ENCODE assay signal across 14 cellular contexts in genomic region chr18:22816266-22817176, GRCh38.
DNase-seq lines count a peak whose midpoint lies in the region; ATAC-seq and TF ChIP-seq lines count a peak whose summit lies in the region.
"Had no signal": no experiment of that assay in that cellular context is flagged by ENCODE, and none has a peak within 500 bp of the region (broad histone marks: within the 10 kb centered on the region; RNA-seq: fewer than 3 reads in every experiment).

No MANE protein-coding gene starts in this region.

- no peaks in the 10 kb centered on the region for H3K79me2 ChIP-seq in HCT116 (ENCODE audit: insufficient read depth, low read length)

- H3K36me3 Mint-ChIP-seq in activated naive CD8-positive, alpha-beta T cell treated with anti-CD3 and anti-CD28 coated beads, Interleukin-2, amount 50 U/mL, for 24 hours (ENCODE audit: low read depth), result no peaks in the 10 kb centered on the region

- TF ChIP-seq CTCF in HCT116 (IDR thresholded peaks at IDR 0.05 in 2 of 3, conservative IDR thresholded peaks at IDR 0.05 in 1 of 3; ENCODE audit: borderline replicate concordance in 1 of 3, insufficient read depth in 1 of 3, low read depth in 2 of 3, low read length in 2 of 3) (no peak), GM13977 (IDR thresholded peaks at IDR 0.05; ENCODE audit: extremely low read depth, insufficient read depth, missing control alignments) (no peak)

- DNase-seq in HCT116 (ENCODE audit: low read depth, low spot score), result no peak
- peak; percentile 55 for DNase-seq in NCI-H146 (lab: John Stamatoyannopoulos, UW)
- peak; percentile 62 to 75 for DNase-seq in SHP77 (lab: John Stamatoyannopoulos, UW)
- DNase-seq in mesenchymal stem cell, result no peak
- no peak for DNase-seq in stimulated activated CD4-positive, alpha-beta T cell treated with anti-CD3 and anti-CD28 coated beads, Interleukin-4, amount 100 ng/mL, for 24 hours
- DNase-seq in superior temporal gyrus (ENCODE audit: extremely low spot score), result no peak
- no peak for DNase-seq in GM13977 (ENCODE audit: low spot score)
- no peak for DNase-seq in activated naive CD8-positive, alpha-beta T cell treated with anti-CD3 and anti-CD28 coated beads, Interleukin-2, amount 50 U/mL, for 24 hours
- DNase-seq: activated CD4-positive, alpha-beta T cell treated with anti-CD3 and anti-CD28 coated beads, Interleukin-2, amount 10 ng/mL, durations not matched to agents 24 days and 14 days; activated T-cell treated with anti-CD3 and anti-CD28 coated beads, Interleukin-2, amount 50 U/mL, for 4 hours; T1000; testis had no signal

- no peak overlapping the region for H3K4me3 ChIP-seq in HCT116 (replicated peaks in 1 of 2; ENCODE audit: low read depth in 1 of 2, low read length in 2 of 2)
- H3K4me3 ChIP-seq in mesenchymal stem cell (ENCODE audit: insufficient read depth in 1 of 2, low read depth in 1 of 2, low read length in 2 of 2), result no peak overlapping the region
- H3K4me3 ChIP-seq: testis had no signal

- H2BK15ac ChIP-seq in mesenchymal stem cell (ENCODE audit: low read depth, poor library complexity, severe bottlenecking), result no peak overlapping the region

- POLR2A ChIA-PET in HCT116 (lab: Charles Lee), result interaction anchor here (1.4 kb wide), 1 partner anchor 161 kb away, joined by 3 read pairs; no protein-coding TSS in a partner anchor

- H2AK5ac ChIP-seq in mesenchymal stem cell (ENCODE audit: low read length, severe bottlenecking), result peak overlapping the region; percentile 63

- H3K4me3 Mint-ChIP-seq in activated naive CD8-positive, alpha-beta T cell treated with anti-CD3 and anti-CD28 coated beads, Interleukin-2, amount 50 U/mL, for 24 hours, result no peak overlapping the region
- H3K4me3 Mint-ChIP-seq: activated CD4-positive, alpha-beta T cell treated with anti-CD3 and anti-CD28 coated beads, Interleukin-2, amount 10 ng/mL, durations not matched to agents 24 days and 14 days; activated T-cell treated with anti-CD3 and anti-CD28 coated beads, Interleukin-2, amount 50 U/mL, for 4 hours; central memory CD8-positive, alpha-beta T cell had no signal

- no peak overlapping the region for H3K4ac ChIP-seq in mesenchymal stem cell (ENCODE audit: low read depth in 1 of 2, low read length in 2 of 2)

- H2BK120ac ChIP-seq in mesenchymal stem cell (ENCODE audit: low read depth, low read length), result peak overlapping the region; percentile 19

- H3K9me3 Mint-ChIP-seq in activated naive CD8-positive, alpha-beta T cell treated with anti-CD3 and anti-CD28 coated beads, Interleukin-2, amount 50 U/mL, for 24 hours, result no peaks in the 10 kb centered on the region
- H3K9me3 Mint-ChIP-seq: activated CD4-positive, alpha-beta T cell treated with anti-CD3 and anti-CD28 coated beads, Interleukin-2, amount 10 ng/mL, durations not matched to agents 24 days and 14 days; activated T-cell treated with anti-CD3 and anti-CD28 coated beads, Interleukin-2, amount 50 U/mL, for 4 hours; central memory CD8-positive, alpha-beta T cell had no signal

- RAD21 ChIA-PET in HCT116 (lab: Charles Lee; ENCODE audit: low non-redundant PET in 1 of 2, low total read pairs in 2 of 2, uncharacterized antibody in 2 of 2, unreplicated experiment in 2 of 2), result interaction anchor here in 1 of 2 experiments (0.6 kb wide), 1 partner anchor 70 kb away, joined by 4 read pairs; no protein-coding TSS in a partner anchor

- CTCF ChIA-PET in HCT116 (lab: Charles Lee), result interaction anchor here (1.2 to 3.9 kb wide), 4 partner anchors 15 to 595 kb away, joined by 3 to 19 read pairs (median 9); no protein-coding TSS in a partner anchor

- H3K4me1 ChIP-seq in HCT116 (ENCODE audit: control insufficient read depth in 1 of 2, insufficient read depth in 2 of 2, low read length in 2 of 2) (peaks cover 47 to 50% of the 10 kb centered on the region in 2 experiments), mesenchymal stem cell (ENCODE audit: control insufficient read depth, insufficient read depth, low read depth, low read length) (peaks cover 5% of the 10 kb centered on the region)
- H3K4me1 ChIP-seq: testis had no signal

- H3K23ac ChIP-seq in mesenchymal stem cell (ENCODE audit: low read length in 2 of 2), result no peak overlapping the region

- no peak for TF ChIP-seq POLR2A in HCT116 (IDR thresholded peaks at IDR 0.05; ENCODE audit: borderline replicate concordance, extremely low read depth, insufficient read depth, insufficient read length)

- H3K36me3 ChIP-seq in HCT116 (ENCODE audit: control insufficient read depth in 1 of 2, insufficient read depth in 2 of 2, low read length in 2 of 2), result no peaks in the 10 kb centered on the region
- H3K36me3 ChIP-seq in mesenchymal stem cell (ENCODE audit: control insufficient read depth in 1 of 2, insufficient read depth in 2 of 2, low read depth in 1 of 2, low read length in 2 of 2), result no peaks in the 10 kb centered on the region

- H3K9me2 ChIP-seq in HCT116 (ENCODE audit: insufficient read depth), result no peaks in the 10 kb centered on the region

- H3K18ac ChIP-seq in mesenchymal stem cell (ENCODE audit: low read depth in 1 of 2, low read length in 2 of 2), result no peak overlapping the region

- ATAC-seq in HCT116, result no peak
- no peak for ATAC-seq in activated naive CD8-positive, alpha-beta T cell treated with anti-CD3 and anti-CD28 coated beads, Interleukin-2, amount 50 U/mL, for 24 hours

- no peaks in the 10 kb centered on the region for H3K9me3 ChIP-seq in HCT116 (ENCODE audit: control insufficient read depth in 1 of 2, insufficient read depth in 1 of 2, low read depth in 1 of 2, low read length in 2 of 2)
- no peaks in the 10 kb centered on the region for H3K9me3 ChIP-seq in mesenchymal stem cell (ENCODE audit: control insufficient read depth, low read length)
- H3K9me3 ChIP-seq: testis had no signal

- no peak overlapping the region for H3K27ac Mint-ChIP-seq in activated naive CD8-positive, alpha-beta T cell treated with anti-CD3 and anti-CD28 coated beads, Interleukin-2, amount 50 U/mL, for 24 hours
- H3K27ac Mint-ChIP-seq: activated CD4-positive, alpha-beta T cell treated with anti-CD3 and anti-CD28 coated beads, Interleukin-2, amount 10 ng/mL, durations not matched to agents 24 days and 14 days had no signal

- intact Hi-C loops in HCT116 (cut with micrococcal nuclease), result no loop called here

- H2BK12ac ChIP-seq in mesenchymal stem cell (ENCODE audit: low read length in 2 of 2), result no peak overlapping the region

- H3K27me3 ChIP-seq in HCT116 (ENCODE audit: insufficient read depth, low read length), result no peaks in the 10 kb centered on the region
- peaks cover 0 to 4% of the 10 kb centered on the region in 2 experiments for H3K27me3 ChIP-seq in mesenchymal stem cell (ENCODE audit: control insufficient read depth in 1 of 2, insufficient read depth in 1 of 2, low read length in 2 of 2)
- H3K27me3 ChIP-seq: testis had no signal

- H3K27ac ChIP-seq in HCT116 (ENCODE audit: low read depth, low read length), result peak overlapping the region; percentile 53
- H3K27ac ChIP-seq in mesenchymal stem cell (ENCODE audit: low read length, poor library complexity, severe bottlenecking), result no peak overlapping the region
- H3K27ac ChIP-seq: testis had no signal

- no peaks in the 10 kb centered on the region for H4K20me1 ChIP-seq in HCT116 (ENCODE audit: insufficient read depth)

- H3K27me3 Mint-ChIP-seq in activated naive CD8-positive, alpha-beta T cell treated with anti-CD3 and anti-CD28 coated beads, Interleukin-2, amount 50 U/mL, for 24 hours, result peaks cover 20% of the 10 kb centered on the region

- in situ Hi-C loops in GM13977 (cut with MboI; ENCODE audit: low pct_unique_long_range_greater_than_20kb, low sequenced_read_pairs, unreplicated experiment), result loop anchor here (25.0 kb wide), 1 partner anchor 596 kb away; no protein-coding TSS in a partner anchor

- H2BK5ac ChIP-seq in mesenchymal stem cell (ENCODE audit: low read depth, low read length, poor library complexity, severe bottlenecking), result no peak overlapping the region

- no peak overlapping the region for H3K14ac ChIP-seq in mesenchymal stem cell (ENCODE audit: low read length in 2 of 2)

- H3K9ac ChIP-seq in HCT116 (ENCODE audit: low read length), result no peak overlapping the region
- no peak overlapping the region for H3K9ac ChIP-seq in mesenchymal stem cell (ENCODE audit: low read length)
- H3K9ac ChIP-seq: KMS-11 had no signal

- H3K4me2 ChIP-seq in HCT116 (ENCODE audit: low read length), result peak overlapping the region; percentile 21; the same call in 1 of the 2 replicates
- H3K4me2 ChIP-seq in mesenchymal stem cell (ENCODE audit: low read length, poor library complexity, severe bottlenecking), result no peak overlapping the region

- H3K4me1 Mint-ChIP-seq in activated naive CD8-positive, alpha-beta T cell treated with anti-CD3 and anti-CD28 coated beads, Interleukin-2, amount 50 U/mL, for 24 hours, result no peaks in the 10 kb centered on the region
- H3K4me1 Mint-ChIP-seq: activated CD4-positive, alpha-beta T cell treated with anti-CD3 and anti-CD28 coated beads, Interleukin-2, amount 10 ng/mL, durations not matched to agents 24 days and 14 days; central memory CD8-positive, alpha-beta T cell had no signal

- no peak overlapping the region for H2AFZ ChIP-seq in HCT116 (ENCODE audit: low read depth, low read length, poor library complexity, severe bottlenecking)
- no peak overlapping the region for H2AFZ ChIP-seq in mesenchymal stem cell (ENCODE audit: low read depth, low read length)

- WGBS in mesenchymal stem cell, result 79% methylated on average over 16 of the region's 18 CpGs

- no TSS peak for BruUV-seq in HCT116 (replicated peaks; lab: Mats Ljungman, UMichigan)

- no peak for TF ChIP-seq RAD21 in HCT116 (IDR thresholded peaks at IDR 0.05; ENCODE audit: low read depth)

- no peaks in the 10 kb centered on the region for H3K79me1 ChIP-seq in mesenchymal stem cell (replicated peaks; ENCODE audit: low read length, poor library complexity, severe bottlenecking)

- no peak overlapping the region for H4K8ac ChIP-seq in mesenchymal stem cell (ENCODE audit: low read length)

- H4K91ac ChIP-seq in mesenchymal stem cell (ENCODE audit: low read length), result no peak overlapping the region

TF ChIP-seq in HCT116, 20 proteins besides CTCF, POLR2A, EP300 and RAD21 (continues in another document):
- TF ChIP-seq EZH2phosphoT487 (IDR thresholded peaks at IDR 0.05; ENCODE audit: borderline replicate concordance) (no peak), ELF1 (IDR thresholded peaks at IDR 0.05; ENCODE audit: borderline replicate concordance, low read depth) (no peak), YY1 (IDR thresholded peaks at IDR 0.05; ENCODE audit: extremely low read depth, insufficient replicate concordance, low read depth, low read length) (no peak), EZH2 (IDR thresholded peaks at IDR 0.05) (no peak), CEBPB (IDR thresholded peaks at IDR 0.05; ENCODE audit: low read depth) (no peak), FOSL1 (IDR thresholded peaks at IDR 0.05; ENCODE audit: low read depth) (no peak), ZNF274 (IDR thresholded peaks at IDR 0.05; ENCODE audit: low read depth, low read length) (no peak), CBX3 (IDR thresholded peaks at IDR 0.05; ENCODE audit: low read depth) (no peak)

Comparison
In these comparisons a context has a peak if more than half of its experiments do, and no peak if none do; other contexts are left out.
1. DNase-seq: peak in NCI-H146 (single experiment) and SHP77 (2 of 2); none in HCT116 (single experiment), mesenchymal stem cell (single experiment), stimulated activated CD4-positive, alpha-beta T cell treated with anti-CD3 and anti-CD28 coated beads, Interleukin-4, amount 100 ng/mL, for 24 hours (single experiment), superior temporal gyrus (single experiment), GM13977 (single experiment) and activated naive CD8-positive, alpha-beta T cell treated with anti-CD3 and anti-CD28 coated beads, Interleukin-2, amount 50 U/mL, for 24 hours (single experiment).